In the genomic region with DNA sequence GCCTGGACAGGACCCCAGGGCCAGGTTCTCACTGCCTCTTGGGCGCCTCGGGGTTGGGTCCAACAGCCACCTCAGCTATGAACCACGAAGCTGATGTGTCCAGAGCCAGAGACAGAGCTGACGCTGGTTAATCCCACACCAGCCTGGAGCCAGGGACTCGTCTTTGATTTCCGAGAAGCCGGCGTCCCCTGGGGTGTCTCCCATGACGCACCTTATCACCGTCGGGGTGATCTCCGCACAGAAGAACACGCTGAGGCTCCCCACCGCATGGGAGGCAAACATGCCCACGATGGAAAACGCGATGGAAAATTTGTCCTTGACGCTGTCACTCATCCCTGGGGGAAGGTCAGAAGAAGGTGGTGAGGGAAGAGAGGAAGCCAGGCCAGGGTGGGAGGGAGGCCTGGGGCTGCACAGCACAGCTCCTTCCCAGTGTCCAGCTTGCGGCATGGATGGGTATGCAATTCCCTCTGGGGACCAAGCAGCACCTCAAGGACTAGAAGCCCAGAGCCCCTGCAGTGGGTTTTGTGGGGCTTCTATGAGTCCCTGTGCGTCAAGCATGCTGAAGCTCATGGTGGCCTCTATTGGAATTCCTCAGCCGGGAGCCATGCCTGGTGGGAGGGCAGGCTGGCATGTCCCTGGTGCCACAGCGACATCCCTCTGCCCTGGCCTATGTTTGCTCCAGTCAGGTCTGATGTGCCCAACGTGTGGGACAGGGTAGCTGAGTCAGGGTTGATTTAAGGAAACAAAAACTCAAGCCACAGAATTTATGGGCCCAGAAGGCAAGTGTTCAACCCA, we compare ENCODE assay signal across 20 cellular contexts. TPM values are rescaled to one million over a fixed set of nuclear protein-coding genes. Genes with fewer than 3 reads are reported as not detected.
A peak's percentile ranks its signal among the peaks of the same experiment; 100 is the strongest.
DNase-seq lines count a peak whose midpoint lies in the region; ATAC-seq, FAIRE-seq and TF ChIP-seq lines count a peak whose summit lies in the region.
"Had no signal": no experiment of that assay in that cellular context is flagged by ENCODE, and none has a peak within 500 bp of the region (broad histone marks: within the 10 kb centered on the region; RNA-seq: fewer than 3 reads in every experiment).

No MANE protein-coding gene starts in this region.

- H3K9ac ChIP-seq in endodermal cell (ENCODE audit: extremely low read depth, low read length, poor library complexity, severe bottlenecking) = no peak overlapping the region

- H3K36me3 ChIP-seq in GM23338 (ENCODE audit: insufficient read depth) (peaks cover 4% of the 10 kb centered on the region; the same call in 1 of the 2 replicates), RWPE2 (ENCODE audit: low read depth) (no peaks in the 10 kb centered on the region), endodermal cell (ENCODE audit: control insufficient read depth, insufficient read depth, low read length) (no peaks in the 10 kb centered on the region), psoas muscle (ENCODE audit: insufficient read depth in 1 of 2, low read depth in 1 of 2) (peaks cover 0 to 3% of the 10 kb centered on the region in 2 donors)
- H3K36me3 ChIP-seq: cardiac muscle cell had no signal

- H3K4me1 ChIP-seq in GM23338 (ENCODE audit: insufficient read depth) (peaks cover 21% of the 10 kb centered on the region), RWPE2 (ENCODE audit: insufficient read depth, poor library complexity, severe bottlenecking) (peaks cover 12% of the 10 kb centered on the region), endodermal cell (ENCODE audit: control insufficient read depth, insufficient read depth, low read length) (peaks cover 9% of the 10 kb centered on the region), psoas muscle (peaks cover 42% of the 10 kb centered on the region)

- no peaks in the 10 kb centered on the region for H3K79me2 ChIP-seq in GM23338 (replicated peaks; ENCODE audit: insufficient read depth)

- no peak for ATAC-seq in GM23338
- no peak for ATAC-seq in RWPE2 (ENCODE audit: low read depth)
- ATAC-seq in psoas muscle = peak in 2 of 4 donors; percentile 28 to 57
- ATAC-seq in HG03354 (IDR thresholded peaks at IDR 0.05; ENCODE audit: poor library complexity, severe bottlenecking, unreplicated experiment) = no peak
- ATAC-seq in stimulated activated memory B cell treated with anti-CD40 and anti-IgM and Interleukin-4, amounts not matched to agents 10 μg/mL and 1 μg/mL and 100 μg/mL, for 72 hours = no peak
- ATAC-seq: left lung had no signal

- H3K4me1 Mint-ChIP-seq in GM23338 (peaks cover 34% of the 10 kb centered on the region), endodermal cell (peaks cover 9% of the 10 kb centered on the region)
- H3K4me1 Mint-ChIP-seq in stimulated activated memory B cell treated with anti-CD40 and anti-IgM and Interleukin-4, amounts not matched to agents 10 μg/mL and 1 μg/mL and 100 μg/mL, for 72 hours = peaks cover 6% of the 10 kb centered on the region

- H3K36me3 Mint-ChIP-seq in GM23338 (ENCODE audit: low read depth) = peaks cover 70% of the 10 kb centered on the region
- peaks cover 25% of the 10 kb centered on the region for H3K36me3 Mint-ChIP-seq in endodermal cell (ENCODE audit: low read depth)
- H3K36me3 Mint-ChIP-seq in stimulated activated memory B cell treated with anti-CD40 and anti-IgM and Interleukin-4, amounts not matched to agents 10 μg/mL and 1 μg/mL and 100 μg/mL, for 72 hours = peaks cover 6% of the 10 kb centered on the region

- no peak overlapping the region for H3K4me2 ChIP-seq in GM23338

- H3K27ac ChIP-seq in GM23338 (ENCODE audit: low read depth) (peak overlapping the region; percentile 87; the same call in 1 of the 2 replicates), RWPE2 (ENCODE audit: poor library complexity, severe bottlenecking) (no peak overlapping the region), endodermal cell (ENCODE audit: low read depth, low read length) (peak overlapping the region; percentile 94), psoas muscle (peak overlapping the region; percentile 74)
- H3K27ac ChIP-seq: cardiac muscle cell, left lung had no signal

- DNase-seq in GM23338 (ENCODE audit: low spot score) (no peak), RWPE2 (ENCODE audit: low spot score) (peak; percentile 38), endodermal cell (peak; percentile 34), psoas muscle (no peak), GM12891 (ENCODE audit: insufficient read length, low spot score) (no peak)
- no peak for DNase-seq in effector CD4-positive, alpha-beta T cell
- DNase-seq: activated B cell treated with CpG ODN at 0.5 μM for 24 hours; activated CD4-positive, alpha-beta T cell treated with anti-CD3 and anti-CD28 coated beads, Interleukin-2, amount 50 U/mL, for 1 hour; Kasumi-1; NCI-H1694; SHP77 treated with DMSO at 0.1 percent for 48 hours; stimulated activated CD4-positive, alpha-beta T cell treated with anti-CD3 and anti-CD28 coated beads, Interleukin-4, amount 100 ng/mL, for 1 hour; T-helper 9 cell had no signal

- H3K27me3 ChIP-seq in GM23338 (ENCODE audit: insufficient read depth) = no peaks in the 10 kb centered on the region
- no peaks in the 10 kb centered on the region for H3K27me3 ChIP-seq in RWPE2 (ENCODE audit: insufficient read depth, poor library complexity, severe bottlenecking)
- no peaks in the 10 kb centered on the region for H3K27me3 ChIP-seq in endodermal cell (ENCODE audit: control insufficient read depth, insufficient read depth, low read length, poor library complexity, severe bottlenecking)
- no peaks in the 10 kb centered on the region for H3K27me3 ChIP-seq in psoas muscle (ENCODE audit: insufficient read depth in 3 of 3, low read length in 2 of 3)
- H3K27me3 ChIP-seq: cardiac muscle cell, left lung had no signal

- TF ChIP-seq CTCF in GM23338 (conservative IDR thresholded peaks at IDR 0.05; ENCODE audit: low read depth in 2 of 2) (no peak), RWPE2 (IDR thresholded peaks at IDR 0.05; ENCODE audit: poor library complexity, severe bottlenecking) (no peak), endodermal cell (conservative IDR thresholded peaks at IDR 0.05) (no peak), psoas muscle (IDR thresholded peaks at IDR 0.05) (no peak)

- no peaks in the 10 kb centered on the region for H3K9me3 ChIP-seq in RWPE2 (ENCODE audit: severe bottlenecking)
- no peaks in the 10 kb centered on the region for H3K9me3 ChIP-seq in endodermal cell (ENCODE audit: control insufficient read depth, low read length)
- H3K9me3 ChIP-seq in psoas muscle = no peaks in the 10 kb centered on the region
- H3K9me3 ChIP-seq: left lung had no signal

- intact Hi-C loops in psoas muscle (cut with DNase I) = loop anchor here (2.0 to 10.0 kb wide), 4 partner anchors 141 to 231 kb away; a partner anchor contains a TSS

- WGBS in endodermal cell (ENCODE audit: insufficient coverage in 1 of 2, insufficient read length in 1 of 2), 2 experiments = 94% methylated on average over 20 to 23 of the region's 23 CpGs
- WGBS in psoas muscle, 3 donors = 62 to 85% (median 69%) methylated on average over 22 to 23 of the region's 23 CpGs

- no peak overlapping the region for H3K4me3 Mint-ChIP-seq in GM23338
- no peak overlapping the region for H3K4me3 Mint-ChIP-seq in endodermal cell
- H3K4me3 Mint-ChIP-seq in stimulated activated memory B cell treated with anti-CD40 and anti-IgM and Interleukin-4, amounts not matched to agents 10 μg/mL and 1 μg/mL and 100 μg/mL, for 72 hours = no peak overlapping the region
- H3K4me3 Mint-ChIP-seq: activated B cell treated with CpG ODN at 0.5 μM for 24 hours; activated naive CD4-positive, alpha-beta T cell treated with anti-CD3 and anti-CD28 coated beads, Interleukin-2, amount 50 U/mL, for 24 hours had no signal

- H3K27ac Mint-ChIP-seq in GM23338 (peak overlapping the region; percentile 49), endodermal cell (no peak overlapping the region)
- H3K27ac Mint-ChIP-seq in stimulated activated memory B cell treated with anti-CD40 and anti-IgM and Interleukin-4, amounts not matched to agents 10 μg/mL and 1 μg/mL and 100 μg/mL, for 72 hours = no peak overlapping the region
- H3K27ac Mint-ChIP-seq: activated B cell treated with CpG ODN at 0.5 μM for 24 hours; activated naive CD4-positive, alpha-beta T cell treated with anti-CD3 and anti-CD28 coated beads, Interleukin-2, amount 50 U/mL, for 24 hours had no signal

- no peak for FAIRE-seq in GM12891 (lab: Jason Lieb, UNC)
- FAIRE-seq: GM18507, urothelium cell line had no signal

- no peaks in the 10 kb centered on the region for H3K9me2 ChIP-seq in GM23338 (ENCODE audit: insufficient read depth)

- peaks cover 12% of the 10 kb centered on the region for H3K27me3 Mint-ChIP-seq in GM23338 (ENCODE audit: insufficient read depth, low read depth, poor library complexity)
- H3K27me3 Mint-ChIP-seq in endodermal cell (ENCODE audit: insufficient read depth) = no peaks in the 10 kb centered on the region
- no peaks in the 10 kb centered on the region for H3K27me3 Mint-ChIP-seq in stimulated activated memory B cell treated with anti-CD40 and anti-IgM and Interleukin-4, amounts not matched to agents 10 μg/mL and 1 μg/mL and 100 μg/mL, for 72 hours
- H3K27me3 Mint-ChIP-seq: activated B cell treated with CpG ODN at 0.5 μM for 24 hours; activated naive CD4-positive, alpha-beta T cell treated with anti-CD3 and anti-CD28 coated beads, Interleukin-2, amount 50 U/mL, for 24 hours had no signal

- no peak overlapping the region for H3K4me3 ChIP-seq in GM23338
- H3K4me3 ChIP-seq in RWPE2 (ENCODE audit: severe bottlenecking) = no peak overlapping the region
- H3K4me3 ChIP-seq in endodermal cell (ENCODE audit: low read length) = no peak overlapping the region
- no peak overlapping the region for H3K4me3 ChIP-seq in psoas muscle
- H3K4me3 ChIP-seq: cardiac muscle cell, left lung had no signal

- H4K20me1 ChIP-seq in GM23338 (replicated peaks; ENCODE audit: insufficient read depth) = no peaks in the 10 kb centered on the region

- H3K9me3 Mint-ChIP-seq in GM23338 (no peaks in the 10 kb centered on the region), endodermal cell (no peaks in the 10 kb centered on the region)
- H3K9me3 Mint-ChIP-seq in stimulated activated memory B cell treated with anti-CD40 and anti-IgM and Interleukin-4, amounts not matched to agents 10 μg/mL and 1 μg/mL and 100 μg/mL, for 72 hours = no peaks in the 10 kb centered on the region
- H3K9me3 Mint-ChIP-seq: activated B cell treated with CpG ODN at 0.5 μM for 24 hours; activated naive CD4-positive, alpha-beta T cell treated with anti-CD3 and anti-CD28 coated beads, Interleukin-2, amount 50 U/mL, for 24 hours had no signal

- TF ChIP-seq POLR2A in GM12891 (IDR thresholded peaks at IDR 0.05; ENCODE audit: low read depth, low read length) = no peak

- H3F3A ChIP-seq in GM23338 (replicated peaks; ENCODE audit: low read depth) = peaks cover 11% of the 10 kb centered on the region

- H2AFZ ChIP-seq in GM23338 = no peak overlapping the region

RNA-seq across cellular contexts. Expression of a gene that starts 25.1 kb away (rescaled TPM):
- 30.6 and 37.2 TPM in 2 replicates for total RNA-seq in GM23338 (2014; rRNA removed; shearing (Covaris generic))
- 168 and 180 TPM in 2 replicates for polyA plus RNA-seq in GM23338 (2016; fragmentation: Nextera tagmentation; extraction: Ambion mirVana)
- 10 to 100 TPM; 16.0 to 21.5 TPM for total RNA-seq in endodermal cell
- polyA plus RNA-seq in endodermal cell (2013, experiment 1 of 2) = 18.5 TPM
- polyA plus RNA-seq in endodermal cell (2013, experiment 2 of 2) = 18.2 TPM
- total RNA-seq in psoas muscle = 10 to 100 TPM; 19.7 to 26.8 (median 22.0) TPM
- 10 to 100 TPM; 18.6 to 31.3 (median 26.2) TPM for polyA plus RNA-seq in psoas muscle
- 36.3 TPM for polyA plus RNA-seq in GM12891 (2012; ENCODE audit: low read depth, missing spikeins)

RNA-seq across cellular contexts. Expression of a gene that starts 56.4 kb away (rescaled TPM):
- 794 and 802 TPM in 2 replicates for total RNA-seq in GM23338 (2014; rRNA removed; shearing (Covaris generic))
- polyA plus RNA-seq in GM23338 (2016; fragmentation: Nextera tagmentation; extraction: Ambion mirVana) (355 and 376 TPM in 2 replicates), psoas muscle (1 to 10 TPM; 3.3 to 5.7 (median 3.4) TPM)
- total RNA-seq in endodermal cell (100 to 1,000 TPM; 253 to 304 TPM), psoas muscle (1 to 10 TPM; 1.1 to 4.4 (median 3.1) TPM)
- 836 TPM for polyA plus RNA-seq in endodermal cell (2013, experiment 1 of 2)
- 726 TPM for polyA plus RNA-seq in endodermal cell (2013, experiment 2 of 2)
- 33.4 TPM for polyA plus RNA-seq in GM12891 (2012; ENCODE audit: low read depth, missing spikeins)
- total RNA-seq: activated B cell treated with CpG ODN at 0.5 μM for 24 hours had no signal

Comparison
In these comparisons a context has a peak if more than half of its experiments do, and no peak if none do; other contexts are left out.
1. DNase-seq: peak in RWPE2 (single experiment) and endodermal cell (single experiment); none in GM23338 (single experiment), psoas muscle (0 of 2), GM12891 (single experiment) and effector CD4-positive, alpha-beta T cell (single experiment).
2. RNA of a gene that starts 56.4 kb away (total RNA-seq): 794 to 802 TPM in GM23338 and 253 to 304 TPM in endodermal cell; 1.1 to 4.4 TPM in psoas muscle; every median in the first group is over 10 times any median in the second.